In genomic region chr11:75577198-75577597, GRCh38 we compare ENCODE assay signal across 8 cellular contexts. TPM values are rescaled to one million over a fixed set of nuclear protein-coding genes. Genes with fewer than 3 reads are reported as not detected.
A peak's percentile ranks its signal among the peaks of the same experiment; 100 is the strongest.
DNase-seq lines count a peak whose midpoint lies in the region; ATAC-seq and TF ChIP-seq lines count a peak whose summit lies in the region.

No MANE protein-coding gene starts in this region.

- TF ChIP-seq EP300 in Ishikawa (IDR thresholded peaks at IDR 0.05; ENCODE audit: borderline replicate concordance): no peak

- CTCF ChIA-PET in activated CD8-positive, alpha-beta memory T cell treated with anti-CD3 and anti-CD28 coated beads, Interleukin-2, amount 10 ng/mL, durations not matched to agents 7 days and 5 days (lab: Charles Lee): interaction anchor here (0.8 to 5.4 kb wide), 11 partner anchors 8 to 302 kb away, joined by 3 to 40 read pairs (median 4); no protein-coding TSS in a partner anchor

- no peaks in the 10 kb centered on the region for H3K9me3 Mint-ChIP-seq in activated CD8-positive, alpha-beta memory T cell treated with anti-CD3 and anti-CD28 coated beads, Interleukin-2, amount 10 ng/mL, durations not matched to agents 7 days and 5 days (ENCODE audit: low read depth)

- H3K4me1 Mint-ChIP-seq in activated CD8-positive, alpha-beta memory T cell treated with anti-CD3 and anti-CD28 coated beads, Interleukin-2, amount 10 ng/mL, durations not matched to agents 7 days and 5 days: peaks cover 21% of the 10 kb centered on the region

- H3K4me3 Mint-ChIP-seq in activated CD8-positive, alpha-beta memory T cell treated with anti-CD3 and anti-CD28 coated beads, Interleukin-2, amount 10 ng/mL, durations not matched to agents 7 days and 5 days: no peak overlapping the region

- H3K27ac ChIP-seq in C4-2B: no peak overlapping the region

- ATAC-seq in activated CD8-positive, alpha-beta memory T cell treated with anti-CD3 and anti-CD28 coated beads, Interleukin-2, amount 10 ng/mL, durations not matched to agents 7 days and 5 days: no peak
- no peak for ATAC-seq in HG03097 (IDR thresholded peaks at IDR 0.05; ENCODE audit: low FRiP score, unreplicated experiment)

- peak; percentile 56 for DNase-seq in activated CD8-positive, alpha-beta memory T cell treated with anti-CD3 and anti-CD28 coated beads, Interleukin-2, amount 10 ng/mL, durations not matched to agents 7 days and 5 days
- DNase-seq in fibroblast of peridontal ligament (ENCODE audit: extremely low read depth) (peak; percentile 49), amniotic stem cell (lab: John Stamatoyannopoulos, UW) (no peak), NOMO-1 treated with dmso at 0.1 percent for 144 hours (lab: John Stamatoyannopoulos, UW; ENCODE audit: unreplicated experiment) (no peak)
- DNase-seq in stimulated activated CD4-positive, alpha-beta T cell treated with anti-CD3 and anti-CD28 coated beads, Interleukin-1b, Interleukin-23, amount 100 ng/mL, for 4 hours (ENCODE audit: low read depth in 2 of 2): peak; percentile 58 to 64

- no peaks in the 10 kb centered on the region for H3K36me3 Mint-ChIP-seq in activated CD8-positive, alpha-beta memory T cell treated with anti-CD3 and anti-CD28 coated beads, Interleukin-2, amount 10 ng/mL, durations not matched to agents 7 days and 5 days

- peak; percentile 79 for TF ChIP-seq CTCF in C4-2B (conservative IDR thresholded peaks at IDR 0.05)

- H3K27me3 Mint-ChIP-seq in activated CD8-positive, alpha-beta memory T cell treated with anti-CD3 and anti-CD28 coated beads, Interleukin-2, amount 10 ng/mL, durations not matched to agents 7 days and 5 days: peaks cover 7% of the 10 kb centered on the region

- TF ChIP-seq RAD21 in Ishikawa (IDR thresholded peaks at IDR 0.05; ENCODE audit: low read depth): peak; percentile 17; the same call in 1 of the 2 replicates

- H3K27ac Mint-ChIP-seq in activated CD8-positive, alpha-beta memory T cell treated with anti-CD3 and anti-CD28 coated beads, Interleukin-2, amount 10 ng/mL, durations not matched to agents 7 days and 5 days: no peak overlapping the region

TF ChIP-seq in Ishikawa, 13 proteins besides CTCF, POLR2A, EP300 and RAD21:
- TF ChIP-seq TEAD4 (IDR thresholded peaks at IDR 0.05) (no peak), EGR1 (IDR thresholded peaks at IDR 0.05) (no peak), YY1 (IDR thresholded peaks at IDR 0.05; ENCODE audit: low read depth) (no peak), TAF1 (IDR thresholded peaks at IDR 0.05; ENCODE audit: low read depth) (no peak), ZBTB7A (IDR thresholded peaks at IDR 0.05; ENCODE audit: low read depth) (no peak)

RNA-seq across cellular contexts. Expression of gene SERPINH1, which starts 15.1 kb away (rescaled TPM):
- 10 to 100 TPM in 1 of 2 experiments, 1 to 10 TPM in 1; 8.1 to 10.6 TPM for total RNA-seq in activated CD8-positive, alpha-beta memory T cell treated with anti-CD3 and anti-CD28 coated beads, Interleukin-2, amount 10 ng/mL, durations not matched to agents 7 days and 5 days

RNA-seq across cellular contexts. Expression of gene GDPD5, which starts 51.5 kb away (rescaled TPM):
- 10 to 100 TPM; 11.3 to 33.9 TPM for total RNA-seq in activated CD8-positive, alpha-beta memory T cell treated with anti-CD3 and anti-CD28 coated beads, Interleukin-2, amount 10 ng/mL, durations not matched to agents 7 days and 5 days

Comparison
In these comparisons a context has a peak if more than half of its experiments do, and no peak if none do; other contexts are left out.
1. DNase-seq: peak in activated CD8-positive, alpha-beta memory T cell treated with anti-CD3 and anti-CD28 coated beads, Interleukin-2, amount 10 ng/mL, durations not matched to agents 7 days and 5 days (single experiment), fibroblast of peridontal ligament (single experiment) and stimulated activated CD4-positive, alpha-beta T cell treated with anti-CD3 and anti-CD28 coated beads, Interleukin-1b, Interleukin-23, amount 100 ng/mL, for 4 hours (2 of 2); none in amniotic stem cell (single experiment) and NOMO-1 treated with dmso at 0.1 percent for 144 hours (single experiment).